7 cellular contexts compared by ENCODE assay signal in genomic region chr18:62637807-62638687, GRCh38.
DNase-seq lines count a peak whose midpoint lies in the region; ATAC-seq and TF ChIP-seq lines count a peak whose summit lies in the region.

No MANE protein-coding gene starts in this region.

- no CpG with 5 or more reads among the region's 7 CpGs for WGBS in iPS DF 6.9 (ENCODE audit: insufficient coverage, insufficient read length)

- H3K27me3 ChIP-seq in PC-3 (ENCODE audit: low read length) (no peaks in the 10 kb centered on the region), iPS DF 6.9 (ENCODE audit: control insufficient read depth, insufficient read depth, low read length) (no peaks in the 10 kb centered on the region)

- no peaks in the 10 kb centered on the region for H3K9me3 ChIP-seq in PC-3 (ENCODE audit: low read length)
- no peaks in the 10 kb centered on the region for H3K9me3 ChIP-seq in iPS DF 6.9 (ENCODE audit: control insufficient read depth, insufficient read depth, low read length)

- no peak overlapping the region for H3K4me3 ChIP-seq in PC-3 (ENCODE audit: low read length)
- no peak overlapping the region for H3K4me3 ChIP-seq in iPS DF 6.9 (ENCODE audit: low read length)

- H3F3A ChIP-seq in PC-3 (ENCODE audit: low read length, unreplicated experiment): no peaks in the 10 kb centered on the region

- CTCF ChIA-PET in PC-3 (lab: Charles Lee): interaction anchor here (0.5 to 1.0 kb wide), 2 partner anchors 298 to 341 kb away, joined by 3 read pairs; no protein-coding TSS in a partner anchor

- no peak overlapping the region for H2AFZ ChIP-seq in PC-3 (ENCODE audit: low read length)

- H3K27me3 Mint-ChIP-seq in activated T-cell treated with anti-CD3 and anti-CD28 coated beads, Interleukin-2, amount 50 U/mL, for 4 hours (ENCODE audit: low read depth): peaks cover 25% of the 10 kb centered on the region

- DNase-seq in GM13977 (ENCODE audit: low spot score) (peak; percentile 71), PC-3 (peak; percentile 64), iPS DF 6.9 (ENCODE audit: low read depth, low spot score) (peak; percentile 35), superior temporal gyrus (ENCODE audit: extremely low spot score) (no peak)
- DNase-seq in activated T-cell treated with anti-CD3 and anti-CD28 coated beads, Interleukin-2, amount 50 U/mL, for 4 hours: peak; percentile 27
- DNase-seq in stimulated activated CD8-positive, alpha-beta memory T cell treated with anti-CD3 and anti-CD28 coated beads, Interleukin-15, amount 100 ng/mL, for 24 hours (ENCODE audit: low read depth): peak; percentile 6

- H3K4me1 ChIP-seq in PC-3 (ENCODE audit: insufficient read depth, low read length) (peaks cover 20% of the 10 kb centered on the region), iPS DF 6.9 (ENCODE audit: control insufficient read depth, insufficient read depth, low read length) (peaks cover 1% of the 10 kb centered on the region; the same call in 1 of the 2 replicates)

- H3K4me2 ChIP-seq in PC-3 (ENCODE audit: low read length): no peak overlapping the region

- no peak overlapping the region for H3K27ac ChIP-seq in PC-3 (ENCODE audit: low read length)
- H3K27ac ChIP-seq in iPS DF 6.9 (ENCODE audit: low read length): no peak overlapping the region

- no peak overlapping the region for H3K9ac ChIP-seq in PC-3 (ENCODE audit: low read length)

- BruUV-seq in PC-3 (replicated peaks; lab: Mats Ljungman, UMichigan): no TSS peak

- H3K4me3 Mint-ChIP-seq in activated T-cell treated with anti-CD3 and anti-CD28 coated beads, Interleukin-2, amount 50 U/mL, for 4 hours: no peak overlapping the region

- ATAC-seq in HG02642 (IDR thresholded peaks at IDR 0.05; ENCODE audit: poor library complexity, unreplicated experiment) (peak; percentile 72), PC-3 (peak; percentile 49)
- peak; percentile 71 to 72 for ATAC-seq in activated T-cell treated with anti-CD3 and anti-CD28 coated beads, Interleukin-2, amount 50 U/mL, for 4 hours

- H3K36me3 ChIP-seq in PC-3 (ENCODE audit: low read depth, low read length) (no peaks in the 10 kb centered on the region), iPS DF 6.9 (ENCODE audit: control insufficient read depth, insufficient read depth, low read length) (no peaks in the 10 kb centered on the region)

- peaks cover 2% of the 10 kb centered on the region for H3K4me1 Mint-ChIP-seq in activated T-cell treated with anti-CD3 and anti-CD28 coated beads, Interleukin-2, amount 50 U/mL, for 4 hours (ENCODE audit: low read depth)

- POLR2A ChIA-PET in PC-3 (lab: Charles Lee; ENCODE audit: unreplicated experiment): no interaction called here

- in situ Hi-C loops in GM13977 (cut with MboI; ENCODE audit: low pct_unique_long_range_greater_than_20kb, low sequenced_read_pairs, unreplicated experiment): no loop called here

- TF ChIP-seq CTCF in GM13977 (IDR thresholded peaks at IDR 0.05; ENCODE audit: extremely low read depth, insufficient read depth, missing control alignments) (peak; percentile 78), PC-3 (conservative IDR thresholded peaks at IDR 0.05; ENCODE audit: low read depth, low read length) (peak; percentile 82)

- no peaks in the 10 kb centered on the region for H4K20me1 ChIP-seq in PC-3 (ENCODE audit: low read length)

- H3K79me2 ChIP-seq in PC-3 (ENCODE audit: low read length): no peaks in the 10 kb centered on the region

- no peaks in the 10 kb centered on the region for H3K9me2 ChIP-seq in PC-3 (replicated peaks; ENCODE audit: low read length)

- H3K9me3 Mint-ChIP-seq in activated T-cell treated with anti-CD3 and anti-CD28 coated beads, Interleukin-2, amount 50 U/mL, for 4 hours: no peaks in the 10 kb centered on the region

- intact Hi-C loops in PC-3 (cut with micrococcal nuclease): loop anchor here (5.0 kb wide), 1 partner anchor 74 kb away; no protein-coding TSS in a partner anchor

- no peaks in the 10 kb centered on the region for H3K36me3 Mint-ChIP-seq in activated T-cell treated with anti-CD3 and anti-CD28 coated beads, Interleukin-2, amount 50 U/mL, for 4 hours (ENCODE audit: insufficient read depth)
